Comparison of ENCODE assay signal across 18 cellular contexts in the genomic region with DNA sequence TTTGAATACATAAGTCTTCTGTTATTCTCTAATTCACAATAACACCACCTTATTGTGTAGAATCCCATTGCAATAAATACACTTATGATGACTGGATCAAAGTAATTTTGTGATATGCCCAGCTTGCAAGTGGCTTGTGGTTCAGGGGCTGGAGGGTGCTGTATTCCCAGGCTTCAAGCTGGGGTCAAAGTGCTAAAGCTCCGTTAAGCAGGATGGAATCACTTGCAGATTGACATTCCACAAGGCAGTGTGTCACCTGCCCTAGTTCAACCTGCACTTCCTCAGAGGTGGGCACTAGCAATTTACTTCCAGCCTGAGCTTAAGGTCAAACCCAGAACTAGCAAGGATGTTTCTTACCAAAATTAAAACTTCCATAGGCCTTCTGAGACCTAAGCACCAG.
DNase-seq lines count a peak whose midpoint lies in the region; ATAC-seq and TF ChIP-seq lines count a peak whose summit lies in the region.
"Had no signal": no experiment of that assay in that cellular context is flagged by ENCODE, and none has a peak within 500 bp of the region (broad histone marks: within the 10 kb centered on the region; RNA-seq: fewer than 3 reads in every experiment).

No MANE protein-coding gene starts in this region.

- TF ChIP-seq CTCF in Caco-2 (IDR thresholded peaks at IDR 0.05; ENCODE audit: insufficient read depth in 1 of 2, low read depth in 1 of 2, low read length in 1 of 2, severe bottlenecking in 1 of 2, unreplicated experiment in 1 of 2): no peak
- TF ChIP-seq CTCF in hepatocyte (IDR thresholded peaks at IDR 0.05; ENCODE audit: poor library complexity): no peak
- TF ChIP-seq CTCF in OCI-LY7 (conservative IDR thresholded peaks at IDR 0.05; ENCODE audit: low read length): no peak

- no peaks in the 10 kb centered on the region for H3K9me3 Mint-ChIP-seq in Caco-2 (ENCODE audit: unreplicated experiment)
- H3K9me3 Mint-ChIP-seq: CD4-positive, alpha-beta T cell had no signal

- WGBS in hepatocyte (ENCODE audit: low lambda C conversion rate, missing lambda C conversion rate): 44% methylated on average over 1 of the region's 1 CpG

- CTCF ChIA-PET in Caco-2 (lab: Charles Lee) (interaction anchor here (0.5 to 1.0 kb wide), 3 partner anchors 30 to 290 kb away, joined by 3 to 4 read pairs (median 3); no protein-coding TSS in a partner anchor), OCI-LY7 (lab: Charles Lee; ENCODE audit: unreplicated experiment) (no interaction called here)

- ATAC-seq in left lobe of liver: peak; percentile 33
- ATAC-seq: A549, GM23338 had no signal

- peaks cover 12% of the 10 kb centered on the region for H3K4me1 ChIP-seq in Caco-2
- no peaks in the 10 kb centered on the region for H3K4me1 ChIP-seq in hepatocyte (ENCODE audit: insufficient read depth)
- no peaks in the 10 kb centered on the region for H3K4me1 ChIP-seq in OCI-LY7 (ENCODE audit: insufficient read depth, low read length, poor library complexity, severe bottlenecking)
- H3K4me1 ChIP-seq: A549 had no signal

- no TSS peak for BruUV-seq in Caco-2 (replicated peaks; lab: Mats Ljungman, UMichigan)
- BruUV-seq in OCI-LY7 (replicated peaks; lab: Mats Ljungman, UMichigan): no TSS peak

- POLR2A ChIA-PET in Caco-2 (lab: Charles Lee) (interaction anchor here (0.6 kb wide), 1 partner anchor 20 kb away, joined by 14 read pairs; no protein-coding TSS in a partner anchor), OCI-LY7 (lab: Charles Lee) (interaction anchor here (0.6 to 0.8 kb wide), 2 partner anchors 9 to 67 kb away, joined by 3 read pairs; no protein-coding TSS in a partner anchor)

- no peaks in the 10 kb centered on the region for H3K27me3 ChIP-seq in Caco-2 (replicated peaks; ENCODE audit: control insufficient read depth, insufficient read depth, low read length)
- no peaks in the 10 kb centered on the region for H3K27me3 ChIP-seq in hepatocyte

- no peak overlapping the region for H3K27ac Mint-ChIP-seq in Caco-2 (ENCODE audit: unreplicated experiment)
- H3K27ac Mint-ChIP-seq: CD4-positive, alpha-beta T cell; GM23338 had no signal

- no peak overlapping the region for H3K27ac ChIP-seq in hepatocyte
- H3K27ac ChIP-seq in OCI-LY7 (ENCODE audit: low read depth, low read length, poor library complexity, severe bottlenecking): no peak overlapping the region
- H3K27ac ChIP-seq: 22Rv1, A549, C4-2B had no signal

- no peaks in the 10 kb centered on the region for H3K36me3 ChIP-seq in Caco-2 (ENCODE audit: control insufficient read depth, insufficient read depth, low read length)
- no peaks in the 10 kb centered on the region for H3K36me3 ChIP-seq in hepatocyte (replicated peaks; ENCODE audit: insufficient read depth, low read depth)
- no peaks in the 10 kb centered on the region for H3K36me3 ChIP-seq in OCI-LY7 (ENCODE audit: insufficient read depth, low read length)

- peaks cover 5% of the 10 kb centered on the region for H3K36me3 Mint-ChIP-seq in Caco-2 (ENCODE audit: insufficient read depth, unreplicated experiment)

- H3K4me3 ChIP-seq in Caco-2 (ENCODE audit: low read depth, low read length) (no peak overlapping the region), hepatocyte (no peak overlapping the region), OCI-LY7 (ENCODE audit: low read depth, low read length, poor library complexity, severe bottlenecking) (no peak overlapping the region)
- H3K4me3 ChIP-seq: A549, GM23338 had no signal

- no peak overlapping the region for H2AFZ ChIP-seq in hepatocyte
- no peak overlapping the region for H2AFZ ChIP-seq in OCI-LY7 (ENCODE audit: low read length)
- H2AFZ ChIP-seq: GM23338 had no signal

- intact Hi-C loops in Caco-2 (cut with micrococcal nuclease; ENCODE audit: unreplicated experiment) (loop anchor here (1.0 to 5.0 kb wide), 2 partner anchors 27 to 265 kb away; no protein-coding TSS in a partner anchor), OCI-LY7 (cut with micrococcal nuclease; ENCODE audit: unreplicated experiment) (no loop called here)

- no peak overlapping the region for H3K4me3 Mint-ChIP-seq in Caco-2 (ENCODE audit: unreplicated experiment)
- H3K4me3 Mint-ChIP-seq: CD4-positive, alpha-beta T cell; GM23338 had no signal

- H3K4me2 ChIP-seq in hepatocyte: no peak overlapping the region
- H3K4me2 ChIP-seq in OCI-LY7 (ENCODE audit: low read length): no peak overlapping the region
- H3K4me2 ChIP-seq: A549, GM23338 had no signal

- H3K9me2 ChIP-seq in hepatocyte (replicated peaks; ENCODE audit: insufficient read depth): no peaks in the 10 kb centered on the region
- H3K9me2 ChIP-seq in OCI-LY7 (ENCODE audit: insufficient read depth, low read length): no peaks in the 10 kb centered on the region

- H3K27me3 Mint-ChIP-seq in Caco-2 (ENCODE audit: insufficient read depth, unreplicated experiment): no peaks in the 10 kb centered on the region
- H3K27me3 Mint-ChIP-seq: CD4-positive, alpha-beta T cell had no signal

- H3K9me3 ChIP-seq in Caco-2 (no peaks in the 10 kb centered on the region), hepatocyte (ENCODE audit: low read depth) (no peaks in the 10 kb centered on the region), OCI-LY7 (ENCODE audit: low read length) (no peaks in the 10 kb centered on the region)
- H3K9me3 ChIP-seq: A549 had no signal

- H4K20me1 ChIP-seq in hepatocyte (ENCODE audit: insufficient read depth, poor library complexity, severe bottlenecking): no peaks in the 10 kb centered on the region
- no peaks in the 10 kb centered on the region for H4K20me1 ChIP-seq in OCI-LY7 (ENCODE audit: insufficient read depth, low read length)

- no peaks in the 10 kb centered on the region for H3K79me2 ChIP-seq in hepatocyte
- H3K79me2 ChIP-seq in OCI-LY7 (ENCODE audit: insufficient read depth, low read depth, low read length): no peaks in the 10 kb centered on the region

- DNase-seq in Caco-2 (peak; percentile 49 to 50), hepatocyte (ENCODE audit: low spot score) (peak; percentile 7), left lobe of liver (ENCODE audit: low spot score) (no peak), renal cortical epithelial cell (ENCODE audit: low read depth) (peak; percentile 8), OCI-LY7 (ENCODE audit: low spot score) (no peak), NCI-H1105 treated with DMSO at 0.1 percent for 48 hours (lab: John Stamatoyannopoulos, UW) (no peak), NCI-H82 treated with DMSO at 0.1 percent for 48 hours (lab: John Stamatoyannopoulos, UW; ENCODE audit: unreplicated experiment) (no peak)
- DNase-seq in central memory CD4-positive, alpha-beta T cell: no peak
- DNase-seq: AML-193; CD4-positive, alpha-beta T cell; DMS153; DMS79; GDM1; HCEC 1CT had no signal

- peaks cover 6% of the 10 kb centered on the region for H3K4me1 Mint-ChIP-seq in Caco-2 (ENCODE audit: low read depth, unreplicated experiment)

Comparison
In these comparisons a context has a peak if more than half of its experiments do, and no peak if none do; other contexts are left out.
1. DNase-seq: peak in Caco-2 (2 of 2), hepatocyte (single experiment) and renal cortical epithelial cell (single experiment); none in left lobe of liver (single experiment), OCI-LY7 (single experiment), NCI-H1105 treated with DMSO at 0.1 percent for 48 hours (single experiment), central memory CD4-positive, alpha-beta T cell (single experiment) and NCI-H82 treated with DMSO at 0.1 percent for 48 hours (single experiment).